In genomic region chr2:138207531-138207930, GRCh38 we compare ENCODE assay signal across 34 cellular contexts.
"Had no signal": no experiment of that assay in that cellular context is flagged by ENCODE, and none has a peak within 500 bp of the region (broad histone marks: within the 10 kb centered on the region; RNA-seq: fewer than 3 reads in every experiment).

No MANE protein-coding gene starts in this region.

- H3K36me3 Mint-ChIP-seq: brain had no signal

- FAIRE-seq: RCC 7860 had no signal

- H3K36me3 ChIP-seq: adrenal gland, WERI-Rb-1 had no signal

- H3K27me3 ChIP-seq: adrenal gland had no signal

- DNase-seq: activated CD4-positive, alpha-beta T cell treated with anti-CD3 and anti-CD28 coated beads for 1 hour; activated CD4-positive, alpha-beta T cell treated with anti-CD3 and anti-CD28 coated beads, Interleukin-2, amount 10 ng/mL, durations not matched to agents 24 days and 14 days; activated CD4-positive, alpha-beta T cell treated with anti-CD3 and anti-CD28 coated beads, Interleukin-2, amount 50 U/mL, for 4 hours; activated CD4-positive, CD25-positive, alpha-beta regulatory T cell; activated CD8-positive, alpha-beta T cell treated with anti-CD3 and anti-CD28 coated beads for 36 hours; activated gamma-delta T cell; activated naive CD4-positive, alpha-beta T cell treated with Interleukin-2 at 50 U/mL for 16 hours; activated T-cell treated with anti-CD3 and anti-CD28 coated beads, Interleukin-2, amount 50 U/mL, for 1 hour; adrenal gland; central memory CD4-positive, alpha-beta T cell; Kasumi-1; KG1; MM.1S; MV-4-11; NCI-H1092; NCI-H1436 treated with DMSO at 0.1 percent for 48 hours; NCI-H1694 treated with DMSO at 0.1 percent for 48 hours; NCI-H2029; NCI-H510A; NCI-H526; NCI-H748 treated with DMSO at 0.1 percent for 48 hours; NK-92 treated with Interleukin-12 subunit alpha and Interleukin-12 subunit beta, amount 100 ng/mL, for 24 hours; PC-9; SIG-M5; SW 1271; T-helper 1 cell; T-helper 2 cell; T-helper 9 cell; WERI-Rb-1 had no signal

- H3K4me3 ChIP-seq: adrenal gland, PC-9 had no signal

- H3K4me1 Mint-ChIP-seq: activated CD4-positive, alpha-beta T cell treated with anti-CD3 and anti-CD28 coated beads, Interleukin-2, amount 10 ng/mL, durations not matched to agents 24 days and 14 days; brain had no signal

- H3K27me3 Mint-ChIP-seq: activated CD4-positive, alpha-beta T cell treated with anti-CD3 and anti-CD28 coated beads, Interleukin-2, amount 10 ng/mL, durations not matched to agents 24 days and 14 days; activated CD8-positive, alpha-beta T cell treated with anti-CD3 and anti-CD28 coated beads for 36 hours had no signal

- H3K9me3 Mint-ChIP-seq: activated T-helper 2 cell treated with anti-CD3 and anti-CD28 coated beads, Interferon-gamma antibody, Interleukin-2, Interleukin-4, amounts not matched to agents 10 μg/mL and 5 μg/mL and 100 μg/mL, durations not matched to agents 14 hours and 24 hours and 36 hours had no signal

- H3K4me1 ChIP-seq: adrenal gland had no signal

- H3K4me3 Mint-ChIP-seq: activated CD4-positive, alpha-beta T cell treated with anti-CD3 and anti-CD28 coated beads, Interleukin-2, amount 10 ng/mL, durations not matched to agents 24 days and 14 days; activated CD8-positive, alpha-beta T cell treated with anti-CD3 and anti-CD28 coated beads for 36 hours; brain had no signal

- H3K27ac Mint-ChIP-seq: activated CD4-positive, alpha-beta T cell treated with anti-CD3 and anti-CD28 coated beads, Interleukin-2, amount 10 ng/mL, durations not matched to agents 24 days and 14 days; activated CD8-positive, alpha-beta T cell treated with anti-CD3 and anti-CD28 coated beads for 36 hours; activated naive CD4-positive, alpha-beta T cell treated with anti-CD3 and anti-CD28 coated beads, Interleukin-2, amount 50 U/mL, for 72 hours; activated T-helper 2 cell treated with anti-CD3 and anti-CD28 coated beads, Interferon-gamma antibody, Interleukin-2, Interleukin-4, amounts not matched to agents 10 μg/mL and 5 μg/mL and 100 μg/mL, durations not matched to agents 14 hours and 24 hours and 36 hours; brain had no signal

- H3K9me3 ChIP-seq: adrenal gland had no signal

- H3K4me2 ChIP-seq: PC-9 had no signal

- H3K27ac ChIP-seq: adrenal gland, PC-9, RWPE1, WERI-Rb-1 had no signal

- H2AFZ ChIP-seq: PC-9 had no signal
